Comparison of ENCODE assay signal across 8 cellular contexts in genomic region chr3:50299638-50299928, GRCh38. TPM values are rescaled to one million over a fixed set of nuclear protein-coding genes. Genes with fewer than 3 reads are reported as not detected.
A peak's percentile ranks its signal among the peaks of the same experiment; 100 is the strongest.
DNase-seq lines count a peak whose midpoint lies in the region; ATAC-seq and TF ChIP-seq lines count a peak whose summit lies in the region.

No MANE protein-coding gene starts in this region.

- no peak; the same call in 2 of the 3 replicates for ATAC-seq in GM23338
- no peak for ATAC-seq in HG03521 (IDR thresholded peaks at IDR 0.05; ENCODE audit: unreplicated experiment)

- peaks cover 1% of the 10 kb centered on the region; the same call in 1 of the 3 replicates for H3K9me3 Mint-ChIP-seq in GM23338

- peak overlapping the region; percentile 56; the same call in 1 of the 2 replicates for H3K27ac ChIP-seq in GM23338 (ENCODE audit: low read depth)
- H3K27ac ChIP-seq in WERI-Rb-1, result peak overlapping the region; percentile 73

- peak overlapping the region; percentile 76 for H3K9ac ChIP-seq in skeletal muscle satellite cell (ENCODE audit: low read depth, low read length)

- peak overlapping the region; percentile 48; the same call in 1 of the 2 replicates for H3K27ac Mint-ChIP-seq in GM23338

- H2AFZ ChIP-seq in GM23338, result peak overlapping the region; percentile 44; the same call in 1 of the 2 replicates

- H4K20me1 ChIP-seq in GM23338 (replicated peaks; ENCODE audit: insufficient read depth), result no peaks in the 10 kb centered on the region

- H3K4me2 ChIP-seq in GM23338 (peak overlapping the region; percentile 77), skeletal muscle satellite cell (ENCODE audit: low read length) (peak overlapping the region; percentile 87)

- H3K9me2 ChIP-seq in GM23338 (ENCODE audit: insufficient read depth), result no peaks in the 10 kb centered on the region

- no peaks in the 10 kb centered on the region for H3K79me2 ChIP-seq in GM23338 (replicated peaks; ENCODE audit: insufficient read depth)

- H3K36me3 ChIP-seq in GM23338 (ENCODE audit: insufficient read depth) (no peaks in the 10 kb centered on the region), WERI-Rb-1 (no peaks in the 10 kb centered on the region), skeletal muscle satellite cell (ENCODE audit: insufficient read depth, low read length) (no peaks in the 10 kb centered on the region)

- peak overlapping the region; percentile 98 for H3K4me3 Mint-ChIP-seq in GM23338

- H3K27me3 ChIP-seq in GM23338 (ENCODE audit: insufficient read depth), result no peaks in the 10 kb centered on the region
- no peaks in the 10 kb centered on the region for H3K27me3 ChIP-seq in WERI-Rb-1 (ENCODE audit: insufficient read depth, low read depth, severe bottlenecking)
- no peaks in the 10 kb centered on the region for H3K27me3 ChIP-seq in skeletal muscle satellite cell (ENCODE audit: control insufficient read depth, insufficient read depth, low read length)

- H3K9me3 ChIP-seq in WERI-Rb-1 (ENCODE audit: severe bottlenecking) (no peaks in the 10 kb centered on the region), skeletal muscle satellite cell (replicated peaks; ENCODE audit: low read length) (no peaks in the 10 kb centered on the region)

- peaks cover 22% of the 10 kb centered on the region for H3K4me1 Mint-ChIP-seq in GM23338

- no peak for TF ChIP-seq CTCF in GM23338 (conservative IDR thresholded peaks at IDR 0.05; ENCODE audit: low read depth in 2 of 2)
- TF ChIP-seq CTCF in WERI-Rb-1 (IDR thresholded peaks at IDR 0.05; ENCODE audit: low read depth, low read length), result no peak
- no peak for TF ChIP-seq CTCF in fibroblast of villous mesenchyme (IDR thresholded peaks at IDR 0.05; ENCODE audit: insufficient read depth, low read depth, low read length)

- DNase-seq in GM23338 (ENCODE audit: low spot score), result no peak
- DNase-seq in WERI-Rb-1, result no peak
- DNase-seq in fibroblast of villous mesenchyme (ENCODE audit: low read depth), result no peak
- DNase-seq in NAMALWA (ENCODE audit: low spot score), result no peak
- DNase-seq in CD1c-positive myeloid dendritic cell (ENCODE audit: extremely low spot score), result no peak
- no peak for DNase-seq in SKM-1 (lab: John Stamatoyannopoulos, UW; ENCODE audit: unreplicated experiment)

- peaks cover 23% of the 10 kb centered on the region for H3K27me3 Mint-ChIP-seq in GM23338 (ENCODE audit: insufficient read depth, low read depth, poor library complexity)

- peaks cover 17% of the 10 kb centered on the region for H3F3A ChIP-seq in GM23338 (replicated peaks; ENCODE audit: low read depth)

- peaks cover 25% of the 10 kb centered on the region for H3K4me1 ChIP-seq in GM23338 (ENCODE audit: insufficient read depth)
- peaks cover 22% of the 10 kb centered on the region for H3K4me1 ChIP-seq in skeletal muscle satellite cell (ENCODE audit: control insufficient read depth, insufficient read depth, low read length)

- peak overlapping the region; percentile 49 for H3K4me3 ChIP-seq in GM23338
- peak overlapping the region; percentile 86 for H3K4me3 ChIP-seq in WERI-Rb-1 (ENCODE audit: low read depth, low read length)
- H3K4me3 ChIP-seq in fibroblast of villous mesenchyme (ENCODE audit: low read depth, low read length), result peak overlapping the region; percentile 58
- peak overlapping the region; percentile 68 for H3K4me3 ChIP-seq in skeletal muscle satellite cell (ENCODE audit: low read length)

- 0 out of 3 replicates have a peak, but pooled peaks cover under 1% of the 10 kb centered on the region for H3K36me3 Mint-ChIP-seq in GM23338 (ENCODE audit: low read depth)

TF ChIP-seq in GM23338, 12 proteins besides CTCF, POLR2A, EP300 and RAD21:
- TF ChIP-seq JUNB (IDR thresholded peaks at IDR 0.05; ENCODE audit: unreplicated experiment), result no peak
- TF ChIP-seq ZNF114 (CRISPR knock-in tag; IDR thresholded peaks at IDR 0.05), result no peak
- TF ChIP-seq ZNF462 (CRISPR knock-in tag; IDR thresholded peaks at IDR 0.05), result no peak
TF ChIP-seq in GM23338: peak in this region for 0.

RNA-seq across cellular contexts. Expression of gene HYAL3, which starts 0.4 kb away (rescaled TPM):
- total RNA-seq in GM23338 (2014; rRNA removed; shearing (Covaris generic)), result 2.5 and 7.1 TPM in 2 replicates
- polyA plus RNA-seq in GM23338 (2016; fragmentation: Nextera tagmentation; extraction: Ambion mirVana), result 2.4 and 3.7 TPM in 2 replicates
- total RNA-seq in fibroblast of villous mesenchyme, result 2.3 and 6.5 TPM in 2 replicates
- total RNA-seq in skeletal muscle satellite cell (2012; rRNA removed), result 5.1 and 8.5 TPM in 2 replicates

RNA-seq across cellular contexts. Expression of gene NAA80, which starts 0.4 kb away (rescaled TPM):
- 11.3 and 16.7 TPM in 2 replicates for total RNA-seq in GM23338 (2014; rRNA removed; shearing (Covaris generic))
- polyA plus RNA-seq in GM23338 (2016; fragmentation: Nextera tagmentation; extraction: Ambion mirVana), result 11.2 and 12.1 TPM in 2 replicates
- total RNA-seq in fibroblast of villous mesenchyme, result 5.8 and 6.5 TPM in 2 replicates
- 8.1 and 13.5 TPM in 2 replicates for total RNA-seq in skeletal muscle satellite cell (2012; rRNA removed)

RNA-seq across cellular contexts. Expression of gene HYAL1, which starts 3.8 kb away (rescaled TPM):
- 2.8 and 5.0 TPM in 2 replicates for total RNA-seq in GM23338 (2014; rRNA removed; shearing (Covaris generic))
- polyA plus RNA-seq in GM23338 (2016; fragmentation: Nextera tagmentation; extraction: Ambion mirVana), result 1.7 and 2.1 TPM in 2 replicates
- 1.6 and 2.6 TPM in 2 replicates for total RNA-seq in fibroblast of villous mesenchyme
- total RNA-seq in skeletal muscle satellite cell (2012; rRNA removed), result 4.6 and 11.9 TPM in 2 replicates

RNA-seq across cellular contexts. Expression of gene IFRD2, which starts 7.4 kb away (rescaled TPM):
- total RNA-seq in GM23338 (2014; rRNA removed; shearing (Covaris generic)), result 91.5 and 92.4 TPM in 2 replicates
- polyA plus RNA-seq in GM23338 (2016; fragmentation: Nextera tagmentation; extraction: Ambion mirVana), result 80.8 and 89.7 TPM in 2 replicates
- 82.0 and 83.1 TPM in 2 replicates for total RNA-seq in fibroblast of villous mesenchyme
- total RNA-seq in skeletal muscle satellite cell (2012; rRNA removed), result 135 and 160 TPM in 2 replicates

RNA-seq across cellular contexts. Expression of gene LSMEM2, which starts 20.7 kb away (rescaled TPM):
- total RNA-seq in GM23338 (2014; rRNA removed; shearing (Covaris generic)), result 0.59 and 1.5 TPM in 2 replicates
- 0.86 and 1.5 TPM in 2 replicates for polyA plus RNA-seq in GM23338 (2016; fragmentation: Nextera tagmentation; extraction: Ambion mirVana)
- not detected in 2 replicates for total RNA-seq in fibroblast of villous mesenchyme
- 0.87 TPM in 1 of 2 replicates, not detected in the other for total RNA-seq in skeletal muscle satellite cell (2012; rRNA removed)
